In genomic region chr2:10377747-10378085, GRCh38 we compare ENCODE assay signal across 19 cellular contexts.
DNase-seq lines count a peak whose midpoint lies in the region; ATAC-seq, FAIRE-seq and TF ChIP-seq lines count a peak whose summit lies in the region.
"Had no signal": no experiment of that assay in that cellular context is flagged by ENCODE, and none has a peak within 500 bp of the region (broad histone marks: within the 10 kb centered on the region; RNA-seq: fewer than 3 reads in every experiment).

No MANE protein-coding gene starts in this region.

- H2BK12ac ChIP-seq in neuronal stem cell (ENCODE audit: low read length), result no peak overlapping the region

- H3K4me2 ChIP-seq in Loucy (ENCODE audit: low read depth, low read length, poor library complexity, severe bottlenecking) (peak overlapping the region; percentile 59), neuronal stem cell (ENCODE audit: insufficient read depth, low read length, poor library complexity, severe bottlenecking) (no peak overlapping the region), mesendoderm (ENCODE audit: low read length) (no peak overlapping the region)

- no peaks in the 10 kb centered on the region for H3K9me2 ChIP-seq in Loucy (replicated peaks; ENCODE audit: low read depth, low read length)

- H3K9me3 ChIP-seq in Loucy (ENCODE audit: insufficient read depth, low read depth, low read length) (no peaks in the 10 kb centered on the region), neuronal stem cell (replicated peaks in 1 of 2; ENCODE audit: control insufficient read depth in 2 of 2, insufficient read depth in 1 of 2, low read depth in 1 of 2, low read length in 2 of 2) (no peaks in the 10 kb centered on the region)
- H3K9me3 ChIP-seq: breast epithelium, pancreas, right atrium auricular region had no signal

- peaks cover 89% of the 10 kb centered on the region; the same call in 1 of the 2 replicates for H3K79me2 ChIP-seq in Loucy (ENCODE audit: insufficient read depth, low read length)
- H3K79me2 ChIP-seq in mesendoderm (ENCODE audit: control insufficient read depth, insufficient read depth, low read length), result no peaks in the 10 kb centered on the region

- H4K20me1 ChIP-seq in Loucy (ENCODE audit: insufficient read depth, low read length, poor library complexity, severe bottlenecking), result no peaks in the 10 kb centered on the region

- CTCF ChIA-PET in activated CD4-positive, alpha-beta T cell treated with anti-CD3 and anti-CD28 coated beads, Interleukin-2, amount 10 ng/mL, durations not matched to agents 7 days and 5 days (lab: Charles Lee), result interaction anchor here (0.6 to 1.3 kb wide), 2 partner anchors 14 to 441 kb away, joined by 3 read pairs; no protein-coding TSS in a partner anchor

- H3K27me3 ChIP-seq in Loucy (ENCODE audit: insufficient read depth, low read length, poor library complexity, severe bottlenecking) (no peaks in the 10 kb centered on the region), neuronal stem cell (ENCODE audit: control insufficient read depth in 3 of 3, insufficient read depth in 3 of 3, low read depth in 1 of 3, low read length in 3 of 3) (no peaks in the 10 kb centered on the region), mesendoderm (ENCODE audit: insufficient read depth, low read length, poor library complexity) (no peaks in the 10 kb centered on the region)
- H3K27me3 ChIP-seq: breast epithelium, pancreas, right atrium auricular region had no signal

- no peaks in the 10 kb centered on the region for H3K9me3 Mint-ChIP-seq in activated CD4-positive, alpha-beta T cell treated with anti-CD3 and anti-CD28 coated beads, Interleukin-2, amount 10 ng/mL, durations not matched to agents 7 days and 5 days
- no peaks in the 10 kb centered on the region for H3K9me3 Mint-ChIP-seq in activated naive CD8-positive, alpha-beta T cell treated with anti-CD3 and anti-CD28 coated beads, Interleukin-2, amount 10 ng/mL, durations not matched to agents 7 days and 5 days

- H2AK5ac ChIP-seq in neuronal stem cell (ENCODE audit: low read depth, low read length) (peak overlapping the region; percentile 57), mesendoderm (ENCODE audit: low read length) (no peak overlapping the region)

- no peak overlapping the region for H3K14ac ChIP-seq in neuronal stem cell (ENCODE audit: low read length)

- FAIRE-seq in GM12891 (lab: Jason Lieb, UNC), result no peak
- FAIRE-seq: A204.1, D721Med, H54, K562, pancreas had no signal

- H3K27ac ChIP-seq in neuronal stem cell (replicated peaks; ENCODE audit: low read length), result no peak overlapping the region
- no peak overlapping the region for H3K27ac ChIP-seq in mesendoderm (ENCODE audit: low read depth, low read length)
- H3K27ac ChIP-seq: breast epithelium, pancreas, right atrium auricular region had no signal

- H3K4me3 ChIP-seq in Loucy (ENCODE audit: low read length, poor library complexity, severe bottlenecking) (peak overlapping the region; percentile 27), neuronal stem cell (ENCODE audit: low read length in 2 of 2) (no peak overlapping the region), mesendoderm (ENCODE audit: low read length) (no peak overlapping the region)
- H3K4me3 ChIP-seq: breast epithelium, K562, pancreas, right atrium auricular region had no signal

- H3K56ac ChIP-seq in mesendoderm (ENCODE audit: low read length), result no peak overlapping the region

- no peak for TF ChIP-seq CTCF in Loucy (conservative IDR thresholded peaks at IDR 0.05; ENCODE audit: low read length)

- H2BK15ac ChIP-seq in neuronal stem cell (ENCODE audit: low read length) (peak overlapping the region; percentile 71), mesendoderm (replicated peaks; ENCODE audit: low read depth) (no peak overlapping the region)

- peaks cover 3% of the 10 kb centered on the region for H3K79me1 ChIP-seq in neuronal stem cell (ENCODE audit: low read depth, low read length)
- no peaks in the 10 kb centered on the region for H3K79me1 ChIP-seq in mesendoderm (ENCODE audit: low read length)

- no peak for ATAC-seq in activated naive CD8-positive, alpha-beta T cell treated with anti-CD3 and anti-CD28 coated beads, Interleukin-2, amount 10 ng/mL, durations not matched to agents 7 days and 5 days (ENCODE audit: low read depth)
- ATAC-seq: K562 had no signal

- H3K36me3 ChIP-seq in Loucy (ENCODE audit: insufficient read depth, low read length) (no peaks in the 10 kb centered on the region), neuronal stem cell (replicated peaks in 1 of 2; ENCODE audit: control insufficient read depth in 2 of 2, insufficient read depth in 2 of 2, low read length in 2 of 2) (no peaks in the 10 kb centered on the region), mesendoderm (ENCODE audit: control insufficient read depth, insufficient read depth, low read length) (no peaks in the 10 kb centered on the region)
- H3K36me3 ChIP-seq: breast epithelium, pancreas, right atrium auricular region had no signal

- H3K23ac ChIP-seq in neuronal stem cell (ENCODE audit: low read depth, low read length, poor library complexity) (no peak overlapping the region), mesendoderm (ENCODE audit: low read length) (no peak overlapping the region)

- H4K91ac ChIP-seq in neuronal stem cell (ENCODE audit: low read depth, low read length, poor library complexity), result no peak overlapping the region

- no peak for TF ChIP-seq POLR2A in GM12891 (IDR thresholded peaks at IDR 0.05; ENCODE audit: low read depth, low read length)

- H3K4ac ChIP-seq in neuronal stem cell (ENCODE audit: low read length), result no peak overlapping the region
- H3K4ac ChIP-seq in mesendoderm (ENCODE audit: low read depth, low read length), result no peak overlapping the region

- peaks cover 7% of the 10 kb centered on the region for H3K36me3 Mint-ChIP-seq in activated CD4-positive, alpha-beta T cell treated with anti-CD3 and anti-CD28 coated beads, Interleukin-2, amount 10 ng/mL, durations not matched to agents 7 days and 5 days (ENCODE audit: low read depth)
- H3K36me3 Mint-ChIP-seq in activated naive CD8-positive, alpha-beta T cell treated with anti-CD3 and anti-CD28 coated beads, Interleukin-2, amount 10 ng/mL, durations not matched to agents 7 days and 5 days, result no peaks in the 10 kb centered on the region

- DNase-seq in activated CD4-positive, alpha-beta T cell treated with anti-CD3 and anti-CD28 coated beads, Interleukin-2, amount 10 ng/mL, durations not matched to agents 7 days and 5 days, result no peak
- no peak for DNase-seq in activated CD4-positive, alpha-beta T cell treated with anti-CD3 and anti-CD28 coated beads, Interleukin-2, amount 50 U/mL, for 4 hours
- no peak for DNase-seq in activated naive CD8-positive, alpha-beta T cell treated with anti-CD3 and anti-CD28 coated beads, Interleukin-2, amount 10 ng/mL, durations not matched to agents 7 days and 5 days
- DNase-seq in neuronal stem cell (ENCODE audit: low spot score), result no peak
- no peak for DNase-seq in activated CD4-positive, CD25-positive, alpha-beta regulatory T cell treated with anti-CD3 and anti-CD28 coated beads, Interleukin-2, amount 50 U/mL, for 72 hours
- DNase-seq in GM12891 (ENCODE audit: insufficient read length, low spot score), result no peak
- DNase-seq in mesendoderm, result no peak
- DNase-seq: cortex of kidney, NCI-H187, Right ventricle myocardium superior, SW 1271 had no signal

- H2BK5ac ChIP-seq in neuronal stem cell (ENCODE audit: low read length) (no peak overlapping the region), mesendoderm (ENCODE audit: low read length) (no peak overlapping the region)

- no peak overlapping the region for H4K5ac ChIP-seq in mesendoderm (ENCODE audit: low read length)

- H3K4me1 Mint-ChIP-seq in activated CD4-positive, alpha-beta T cell treated with anti-CD3 and anti-CD28 coated beads, Interleukin-2, amount 10 ng/mL, durations not matched to agents 7 days and 5 days, result peaks cover 73% of the 10 kb centered on the region
- H3K4me1 Mint-ChIP-seq in activated naive CD8-positive, alpha-beta T cell treated with anti-CD3 and anti-CD28 coated beads, Interleukin-2, amount 10 ng/mL, durations not matched to agents 7 days and 5 days, result peaks cover 59% of the 10 kb centered on the region

- POLR2A ChIA-PET in activated CD4-positive, alpha-beta T cell treated with anti-CD3 and anti-CD28 coated beads, Interleukin-2, amount 10 ng/mL, durations not matched to agents 7 days and 5 days (lab: Charles Lee), result no interaction called here
- POLR2A ChIA-PET in activated naive CD8-positive, alpha-beta T cell treated with anti-CD3 and anti-CD28 coated beads, Interleukin-2, amount 10 ng/mL, durations not matched to agents 7 days and 5 days (lab: Charles Lee), result no interaction called here

- H2BK120ac ChIP-seq in neuronal stem cell (ENCODE audit: low read depth, low read length) (no peak overlapping the region), mesendoderm (ENCODE audit: low read depth, low read length) (no peak overlapping the region)

- H3K4me1 ChIP-seq in Loucy (ENCODE audit: insufficient read depth, low read length, poor library complexity, severe bottlenecking) (peaks cover 81% of the 10 kb centered on the region), neuronal stem cell (ENCODE audit: control insufficient read depth in 2 of 2, insufficient read depth in 1 of 2, low read depth in 1 of 2, low read length in 2 of 2) (peaks cover 15 to 23% of the 10 kb centered on the region in 2 donors), mesendoderm (ENCODE audit: control insufficient read depth, low read depth, low read length) (peaks cover 15% of the 10 kb centered on the region)
- H3K4me1 ChIP-seq: breast epithelium had no signal

- no peaks in the 10 kb centered on the region for H3K27me3 Mint-ChIP-seq in activated CD4-positive, alpha-beta T cell treated with anti-CD3 and anti-CD28 coated beads, Interleukin-2, amount 10 ng/mL, durations not matched to agents 7 days and 5 days
- no peaks in the 10 kb centered on the region for H3K27me3 Mint-ChIP-seq in activated naive CD8-positive, alpha-beta T cell treated with anti-CD3 and anti-CD28 coated beads, Interleukin-2, amount 10 ng/mL, durations not matched to agents 7 days and 5 days

- no peak overlapping the region for H3K18ac ChIP-seq in neuronal stem cell (ENCODE audit: low read length)
- H3K18ac ChIP-seq in mesendoderm (ENCODE audit: low read length), result no peak overlapping the region

- H4K8ac ChIP-seq in neuronal stem cell (ENCODE audit: low read depth, low read length) (no peak overlapping the region), mesendoderm (ENCODE audit: low read depth, low read length) (no peak overlapping the region)

- H3K9ac ChIP-seq in Loucy (ENCODE audit: low read depth, low read length, poor library complexity, severe bottlenecking) (peak overlapping the region; percentile 52), neuronal stem cell (ENCODE audit: low read depth, low read length, poor library complexity) (no peak overlapping the region), mesendoderm (ENCODE audit: low read length) (no peak overlapping the region)

- no CpG with 5 or more reads among the region's 12 CpGs for WGBS in neuronal stem cell (ENCODE audit: extremely low coverage in 2 of 2, insufficient read length in 2 of 2, insufficient replicate concordance in 1 of 2), 2 donors
- no CpG with 5 or more reads among the region's 12 CpGs for WGBS in mesendoderm (ENCODE audit: extremely low coverage, insufficient coverage, low lambda C conversion rate)

- peak overlapping the region; percentile 67 for H3K27ac Mint-ChIP-seq in activated CD4-positive, alpha-beta T cell treated with anti-CD3 and anti-CD28 coated beads, Interleukin-2, amount 10 ng/mL, durations not matched to agents 7 days and 5 days
- peak overlapping the region; percentile 49 for H3K27ac Mint-ChIP-seq in activated naive CD8-positive, alpha-beta T cell treated with anti-CD3 and anti-CD28 coated beads, Interleukin-2, amount 10 ng/mL, durations not matched to agents 7 days and 5 days

- peaks cover 2% of the 10 kb centered on the region; the same call in 1 of the 2 replicates for H3F3A ChIP-seq in Loucy (ENCODE audit: low read depth)

- H2AFZ ChIP-seq in Loucy (ENCODE audit: low read length) (no peak overlapping the region), neuronal stem cell (ENCODE audit: low read length) (no peak overlapping the region)

- H3K4me3 Mint-ChIP-seq in activated CD4-positive, alpha-beta T cell treated with anti-CD3 and anti-CD28 coated beads, Interleukin-2, amount 10 ng/mL, durations not matched to agents 7 days and 5 days, result no peak overlapping the region
- H3K4me3 Mint-ChIP-seq in activated naive CD8-positive, alpha-beta T cell treated with anti-CD3 and anti-CD28 coated beads, Interleukin-2, amount 10 ng/mL, durations not matched to agents 7 days and 5 days, result no peak overlapping the region
